ENCODE assay signal across 2 cellular contexts in genomic region chr4:188728359-188728758, GRCh38.
TF ChIP-seq lines count a peak whose summit lies in the region.

No MANE protein-coding gene starts in this region.

TF ChIP-seq in HepG2, 621 proteins besides CTCF, POLR2A, EP300 and RAD21:
- no peak for TF ChIP-seq BRD4 (CRISPR knock-in tag; IDR thresholded peaks at IDR 0.05)
- TF ChIP-seq MAFK (conservative IDR thresholded peaks at IDR 0.05 in 1 of 2, IDR thresholded peaks at IDR 0.05 in 1 of 2; ENCODE audit: low read length in 2 of 2): peak in 1 of 2 experiments; percentile 25; a peak in 1 of 4 replicates
- peak; percentile 88 for TF ChIP-seq NFE2L2 (IDR thresholded peaks at IDR 0.05; ENCODE audit: low read length)
- no peak for TF ChIP-seq ZNF121 (CRISPR knock-in tag; IDR thresholded peaks at IDR 0.05)
- TF ChIP-seq ZNF713 (CRISPR knock-in tag; IDR thresholded peaks at IDR 0.05): no peak
- TF ChIP-seq GATA4 (IDR thresholded peaks at IDR 0.05; ENCODE audit: borderline replicate concordance, low read depth): no peak
- TF ChIP-seq GATAD1 (CRISPR knock-in tag; IDR thresholded peaks at IDR 0.05): no peak
- no peak for TF ChIP-seq ZNF280D (CRISPR knock-in tag; IDR thresholded peaks at IDR 0.05)
- 0 out of 2 replicates have a peak, but pooled peaks have one; percentile 19 for TF ChIP-seq MAFF (IDR thresholded peaks at IDR 0.05; ENCODE audit: low read depth, low read length)
- TF ChIP-seq ATF7 (IDR thresholded peaks at IDR 0.05): no peak
- no peak for TF ChIP-seq ATF7 (CRISPR knock-in tag; IDR thresholded peaks at IDR 0.05)
- no peak for TF ChIP-seq CC2D1A (CRISPR knock-in tag; IDR thresholded peaks at IDR 0.05)
- no peak for TF ChIP-seq ZGPAT (CRISPR knock-in tag; IDR thresholded peaks at IDR 0.05)

TF ChIP-seq in K562, 482 proteins besides CTCF, POLR2A, EP300 and RAD21:
- TF ChIP-seq NFE2 (IDR thresholded peaks at IDR 0.05; ENCODE audit: low read depth): peak; percentile 31
- peak; percentile 54; the same call in 1 of the 2 replicates for TF ChIP-seq NFE2L1 (tag; IDR thresholded peaks at IDR 0.05; ENCODE audit: borderline replicate concordance, low read depth)
- TF ChIP-seq HNRNPLL (IDR thresholded peaks at IDR 0.05; ENCODE audit: low read depth, low read length, poor library complexity, severe bottlenecking): no peak
- no peak for TF ChIP-seq CSDE1 (IDR thresholded peaks at IDR 0.05)
- TF ChIP-seq MAFG (tag; conservative IDR thresholded peaks at IDR 0.05): peak; percentile 48; the same call in 1 of the 2 replicates
- no peak for TF ChIP-seq ZNF436 (CRISPR knock-in tag; IDR thresholded peaks at IDR 0.05)
- peak; percentile 47; the same call in 1 of the 2 replicates for TF ChIP-seq MAFF (IDR thresholded peaks at IDR 0.05; ENCODE audit: low read length)
